8 cellular contexts compared by ENCODE assay signal in the genomic region with DNA sequence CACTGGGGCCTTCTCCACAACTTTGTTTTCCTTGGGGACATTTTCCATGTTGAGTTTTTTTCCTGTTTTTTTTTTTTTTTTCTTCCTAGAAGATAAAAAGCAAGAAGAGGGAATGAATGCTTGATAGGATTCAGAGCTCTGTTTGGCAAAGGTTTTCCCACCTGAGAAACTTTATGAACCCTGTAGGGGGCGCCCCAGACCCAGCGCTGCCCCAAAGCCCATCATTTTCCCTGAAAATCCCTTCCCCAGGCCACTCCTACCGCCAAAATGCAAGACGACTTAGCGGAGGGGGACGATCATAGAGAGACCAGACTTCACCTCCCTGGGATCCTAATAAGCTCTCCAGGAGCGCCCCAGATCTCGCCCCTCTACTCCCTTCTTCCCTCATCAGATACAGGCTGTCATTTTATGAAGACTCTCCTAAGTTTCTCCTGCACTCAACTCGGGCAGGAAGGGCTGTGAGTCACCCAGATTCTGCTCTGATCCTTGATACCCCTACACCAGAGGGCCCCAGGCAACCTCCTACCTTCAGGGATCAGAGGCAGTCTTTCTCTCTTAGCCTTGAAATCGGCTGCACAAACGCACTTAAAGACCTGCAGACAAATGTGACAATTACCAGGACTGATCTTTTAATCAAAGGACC. TPM values are rescaled to one million over a fixed set of nuclear protein-coding genes. Genes with fewer than 3 reads are reported as not detected.
A peak's percentile ranks its signal among the peaks of the same experiment; 100 is the strongest.
DNase-seq lines count a peak whose midpoint lies in the region; ATAC-seq and TF ChIP-seq lines count a peak whose summit lies in the region.

No MANE protein-coding gene starts in this region.

- no peak overlapping the region for H3K9ac ChIP-seq in HUES6 (ENCODE audit: low read length)

- H3K4me1 Mint-ChIP-seq in Calu3 (ENCODE audit: low read depth, unreplicated experiment) (peaks cover 21% of the 10 kb centered on the region), naive B cell (peaks cover 15 to 20% (median 18%) of the 10 kb centered on the region in 3 donors)
- H3K4me1 Mint-ChIP-seq in activated T-helper 2 cell treated with anti-CD3 and anti-CD28 coated beads, Interferon-gamma antibody, Interleukin-2, Interleukin-4, amounts not matched to agents 10 μg/mL and 5 μg/mL and 100 μg/mL, durations not matched to agents 14 hours and 24 hours and 36 hours (ENCODE audit: low read depth), result peaks cover 18% of the 10 kb centered on the region

- H3K27ac Mint-ChIP-seq in Calu3 (ENCODE audit: unreplicated experiment) (no peak overlapping the region), naive B cell (no peak overlapping the region)
- no peak overlapping the region for H3K27ac Mint-ChIP-seq in activated T-helper 2 cell treated with anti-CD3 and anti-CD28 coated beads, Interferon-gamma antibody, Interleukin-2, Interleukin-4, amounts not matched to agents 10 μg/mL and 5 μg/mL and 100 μg/mL, durations not matched to agents 14 hours and 24 hours and 36 hours

- ATAC-seq in naive B cell (ENCODE audit: low read depth in 2 of 2) (no peak), HG03520 (IDR thresholded peaks at IDR 0.05; ENCODE audit: unreplicated experiment) (no peak)

- no peak overlapping the region for H3K27ac ChIP-seq in HUES6 (ENCODE audit: low read depth, low read length)

- peak overlapping the region; percentile 91 for H3K4me3 Mint-ChIP-seq in Calu3 (ENCODE audit: low read depth, unreplicated experiment)
- H3K4me3 Mint-ChIP-seq in activated T-helper 2 cell treated with anti-CD3 and anti-CD28 coated beads, Interferon-gamma antibody, Interleukin-2, Interleukin-4, amounts not matched to agents 10 μg/mL and 5 μg/mL and 100 μg/mL, durations not matched to agents 14 hours and 24 hours and 36 hours (ENCODE audit: low read depth), result peak overlapping the region; percentile 95
- H3K4me3 Mint-ChIP-seq in naive B cell, result peak overlapping the region; percentile 68 to 96 (median 92)

- H3K27me3 ChIP-seq in HUES6 (ENCODE audit: control insufficient read depth, insufficient read depth, low read length), result peaks cover 11% of the 10 kb centered on the region

- TF ChIP-seq CTCF in Calu3 (IDR thresholded peaks at IDR 0.05; ENCODE audit: unreplicated experiment), result no peak

- H3K9me3 ChIP-seq in HUES6 (ENCODE audit: control insufficient read depth, insufficient read depth, low read depth, low read length), result no peaks in the 10 kb centered on the region; the same call in 1 of the 2 replicates

- no peaks in the 10 kb centered on the region; the same call in 1 of the 2 replicates for H3K4me1 ChIP-seq in HUES6 (ENCODE audit: control insufficient read depth, insufficient read depth, low read length)

- no peaks in the 10 kb centered on the region for H3K9me3 Mint-ChIP-seq in Calu3 (ENCODE audit: low read depth, unreplicated experiment)
- no peaks in the 10 kb centered on the region for H3K9me3 Mint-ChIP-seq in activated T-helper 2 cell treated with anti-CD3 and anti-CD28 coated beads, Interferon-gamma antibody, Interleukin-2, Interleukin-4, amounts not matched to agents 10 μg/mL and 5 μg/mL and 100 μg/mL, durations not matched to agents 14 hours and 24 hours and 36 hours
- peaks cover 0 to 7% (median 0%) of the 10 kb centered on the region in 7 donors for H3K9me3 Mint-ChIP-seq in naive B cell

- DNase-seq in Calu3, result peak; percentile 44
- no peak for DNase-seq in activated T-helper 2 cell treated with anti-CD3 and anti-CD28 coated beads, Interferon-gamma antibody, Interleukin-2, Interleukin-4, amounts not matched to agents 10 μg/mL and 5 μg/mL and 100 μg/mL, durations not matched to agents 14 hours and 24 hours and 36 hours (ENCODE audit: low spot score)
- DNase-seq in naive B cell, result no peak
- no peak for DNase-seq in cardiac septum (ENCODE audit: low spot score)
- no peak for DNase-seq in NCI-H1048 (lab: John Stamatoyannopoulos, UW)
- no peak for DNase-seq in NCI-H2081 treated with DMSO at 0.1 percent for 48 hours (lab: John Stamatoyannopoulos, UW)

- peak overlapping the region; percentile 85 for H3K4me3 ChIP-seq in HUES6 (ENCODE audit: low read depth, low read length)

- H3K36me3 Mint-ChIP-seq in Calu3 (ENCODE audit: insufficient read depth, unreplicated experiment), result peaks cover 17% of the 10 kb centered on the region
- no peaks in the 10 kb centered on the region for H3K36me3 Mint-ChIP-seq in activated T-helper 2 cell treated with anti-CD3 and anti-CD28 coated beads, Interferon-gamma antibody, Interleukin-2, Interleukin-4, amounts not matched to agents 10 μg/mL and 5 μg/mL and 100 μg/mL, durations not matched to agents 14 hours and 24 hours and 36 hours (ENCODE audit: low read depth)
- H3K36me3 Mint-ChIP-seq in naive B cell, result peaks cover 0 to 5% of the 10 kb centered on the region in 2 donors

- H3K36me3 ChIP-seq in HUES6 (ENCODE audit: control insufficient read depth, insufficient read depth, low read length), result no peaks in the 10 kb centered on the region

- intact Hi-C loops in Calu3 (cut with micrococcal nuclease; ENCODE audit: unreplicated experiment), result no loop called here
- intact Hi-C loops in activated T-helper 2 cell treated with anti-CD3 and anti-CD28 coated beads, Interferon-gamma antibody, Interleukin-2, Interleukin-4, amounts not matched to agents 10 μg/mL and 5 μg/mL and 100 μg/mL, durations not matched to agents 14 hours and 24 hours and 36 hours (cut with micrococcal nuclease), result no loop called here
- intact Hi-C loops in cardiac septum (cut with DNase I), result no loop called here

- CTCF ChIA-PET in Calu3 (lab: Charles Lee), result interaction anchor here (0.6 to 1.0 kb wide), 4 partner anchors 25 to 746 kb away, joined by 3 read pairs; no protein-coding TSS in a partner anchor

- no TSS peak for BruUV-seq in Calu3 (replicated peaks; lab: Mats Ljungman, UMichigan)

- H3K27me3 Mint-ChIP-seq in Calu3 (ENCODE audit: unreplicated experiment), result peaks cover 15% of the 10 kb centered on the region
- H3K27me3 Mint-ChIP-seq in activated T-helper 2 cell treated with anti-CD3 and anti-CD28 coated beads, Interferon-gamma antibody, Interleukin-2, Interleukin-4, amounts not matched to agents 10 μg/mL and 5 μg/mL and 100 μg/mL, durations not matched to agents 14 hours and 24 hours and 36 hours (ENCODE audit: low read depth), result no peaks in the 10 kb centered on the region
- H3K27me3 Mint-ChIP-seq in naive B cell, result peaks cover 5 to 40% (median 31%) of the 10 kb centered on the region in 3 donors

RNA-seq across cellular contexts. Expression of a gene that starts 1.4 kb away (rescaled TPM):
- 3.9 and 4.8 TPM in 2 replicates for total RNA-seq in Calu3 (2022)
- total RNA-seq in activated T-helper 2 cell treated with anti-CD3 and anti-CD28 coated beads, Interferon-gamma antibody, Interleukin-2, Interleukin-4, amounts not matched to agents 10 μg/mL and 5 μg/mL and 100 μg/mL, durations not matched to agents 14 hours and 24 hours and 36 hours, result 1.9 and 2.8 TPM in 2 replicates
- polyA plus RNA-seq in naive B cell (ENCODE audit: low read depth in 6 of 6), result 1 to 10 TPM in 1 of 6 donors, under 1 TPM in 2, not detected in 3; 0.52 to 1.8 (median 0.96) TPM
- total RNA-seq in cardiac septum, result not detected

RNA-seq across cellular contexts. Expression of a gene that starts 12.1 kb away (rescaled TPM):
- total RNA-seq in Calu3 (2022), result not detected in 2 replicates
- total RNA-seq in activated T-helper 2 cell treated with anti-CD3 and anti-CD28 coated beads, Interferon-gamma antibody, Interleukin-2, Interleukin-4, amounts not matched to agents 10 μg/mL and 5 μg/mL and 100 μg/mL, durations not matched to agents 14 hours and 24 hours and 36 hours, result not detected in 2 replicates
- polyA plus RNA-seq in naive B cell (ENCODE audit: low read depth in 6 of 6), result not detected
- not detected for total RNA-seq in cardiac septum

RNA-seq across cellular contexts. Expression of a gene that starts 28.9 kb away (rescaled TPM):
- total RNA-seq in Calu3 (2022), result not detected in 2 replicates
- total RNA-seq in activated T-helper 2 cell treated with anti-CD3 and anti-CD28 coated beads, Interferon-gamma antibody, Interleukin-2, Interleukin-4, amounts not matched to agents 10 μg/mL and 5 μg/mL and 100 μg/mL, durations not matched to agents 14 hours and 24 hours and 36 hours, result not detected in 2 replicates
- polyA plus RNA-seq in naive B cell (ENCODE audit: low read depth in 6 of 6), result not detected
- total RNA-seq in cardiac septum, result 1.3 TPM
